Comparison of ENCODE assay signal across 18 cellular contexts in genomic region chr11:3901249-3902025, GRCh38. TPM values are rescaled to one million over a fixed set of nuclear protein-coding genes. Genes with fewer than 3 reads are reported as not detected.
DNase-seq lines count a peak whose midpoint lies in the region; ATAC-seq and TF ChIP-seq lines count a peak whose summit lies in the region.
"Had no signal": no experiment of that assay in that cellular context is flagged by ENCODE, and none has a peak within 500 bp of the region (broad histone marks: within the 10 kb centered on the region; RNA-seq: fewer than 3 reads in every experiment).

No MANE protein-coding gene starts in this region.

- TF ChIP-seq POLR2A in uterus (IDR thresholded peaks at IDR 0.05) (no peak), body of pancreas (IDR thresholded peaks at IDR 0.05) (no peak)

- H3K27me3 ChIP-seq in DND-41 (ENCODE audit: insufficient read depth, low read length, poor library complexity) (no peaks in the 10 kb centered on the region), psoas muscle (ENCODE audit: insufficient read depth in 3 of 3, low read length in 2 of 3) (no peaks in the 10 kb centered on the region), uterus (no peaks in the 10 kb centered on the region), osteoblast (ENCODE audit: insufficient read depth, low read length) (no peaks in the 10 kb centered on the region), body of pancreas (no peaks in the 10 kb centered on the region)
- H3K27me3 ChIP-seq: upper lobe of right lung had no signal

- peak overlapping the region; percentile 26 for H3K27ac Mint-ChIP-seq in activated CD4-positive, alpha-beta T cell treated with anti-CD3 and anti-CD28 coated beads for 36 hours
- H3K27ac Mint-ChIP-seq in activated CD8-positive, alpha-beta T cell treated with anti-CD3 and anti-CD28 coated beads, Interleukin-2, amount 10 ng/mL, durations not matched to agents 7 days and 5 days: peak overlapping the region; percentile 39
- H3K27ac Mint-ChIP-seq: activated naive CD8-positive, alpha-beta T cell treated with anti-CD3 and anti-CD28 coated beads, Interleukin-2, amount 10 ng/mL, durations not matched to agents 7 days and 5 days; activated T-helper 1 cell treated with anti-CD3 and anti-CD28 coated beads, Interleukin-12 subunit alpha, Interleukin-12 subunit beta, Interleukin-2, Interleukin-4 antibody, amounts not matched to agents 30 ng/mL and 10 ng/mL and 1 ng/mL, durations not matched to agents 14 hours and 24 hours and 36 hours had no signal

- no peaks in the 10 kb centered on the region for H3K9me3 Mint-ChIP-seq in activated CD4-positive, alpha-beta T cell treated with anti-CD3 and anti-CD28 coated beads for 36 hours (ENCODE audit: low read depth)
- H3K9me3 Mint-ChIP-seq in activated CD8-positive, alpha-beta T cell treated with anti-CD3 and anti-CD28 coated beads, Interleukin-2, amount 10 ng/mL, durations not matched to agents 7 days and 5 days (ENCODE audit: insufficient read depth): no peaks in the 10 kb centered on the region
- H3K9me3 Mint-ChIP-seq: activated naive CD8-positive, alpha-beta T cell treated with anti-CD3 and anti-CD28 coated beads, Interleukin-2, amount 10 ng/mL, durations not matched to agents 7 days and 5 days had no signal

- no peak for ATAC-seq in activated CD4-positive, alpha-beta T cell treated with anti-CD3 and anti-CD28 coated beads for 36 hours
- peak; percentile 49; the same call in 2 of the 3 replicates for ATAC-seq in DND-41 (ENCODE audit: insufficient read depth, low read depth)
- no peak for ATAC-seq in activated CD8-positive, alpha-beta T cell treated with anti-CD3 and anti-CD28 coated beads, Interleukin-2, amount 10 ng/mL, durations not matched to agents 7 days and 5 days
- ATAC-seq in psoas muscle: no peak
- no peak for ATAC-seq in body of pancreas
- ATAC-seq: HCT116, Right ventricle myocardium inferior, upper lobe of right lung had no signal

- CTCF ChIA-PET in activated CD4-positive, alpha-beta T cell treated with anti-CD3 and anti-CD28 coated beads for 36 hours (lab: Charles Lee): interaction anchor here (0.7 to 1.7 kb wide), 11 partner anchors 10 to 172 kb away, joined by 3 to 6 read pairs (median 3); partner anchors contain the start of genes PGAP2 and STIM1
- CTCF ChIA-PET in activated CD8-positive, alpha-beta T cell treated with anti-CD3 and anti-CD28 coated beads, Interleukin-2, amount 10 ng/mL, durations not matched to agents 7 days and 5 days (lab: Charles Lee): interaction anchor here (1.3 to 3.8 kb wide), 5 partner anchors 23 to 170 kb away, joined by 3 to 25 read pairs (median 5); partner anchors contain the start of gene STIM1

- no peaks in the 10 kb centered on the region for H3K36me3 ChIP-seq in DND-41 (ENCODE audit: insufficient read depth, low read length)
- H3K36me3 ChIP-seq in psoas muscle (ENCODE audit: insufficient read depth in 1 of 2, low read depth in 1 of 2): no peaks in the 10 kb centered on the region
- H3K36me3 ChIP-seq in uterus: no peaks in the 10 kb centered on the region
- H3K36me3 ChIP-seq in osteoblast (ENCODE audit: insufficient read depth, low read length): no peaks in the 10 kb centered on the region
- H3K36me3 ChIP-seq in body of pancreas (replicated peaks in 1 of 2; ENCODE audit: insufficient read depth in 1 of 2, low read depth in 2 of 2): no peaks in the 10 kb centered on the region
- H3K36me3 ChIP-seq: upper lobe of right lung had no signal

- H3K9me3 ChIP-seq in DND-41 (ENCODE audit: insufficient read depth, low read length, severe bottlenecking) (no peaks in the 10 kb centered on the region), psoas muscle (no peaks in the 10 kb centered on the region), uterus (no peaks in the 10 kb centered on the region), osteoblast (ENCODE audit: low read depth, low read length) (no peaks in the 10 kb centered on the region), body of pancreas (no peaks in the 10 kb centered on the region)
- H3K9me3 ChIP-seq: upper lobe of right lung had no signal

- H3K27me3 Mint-ChIP-seq in activated CD4-positive, alpha-beta T cell treated with anti-CD3 and anti-CD28 coated beads for 36 hours: no peaks in the 10 kb centered on the region
- H3K27me3 Mint-ChIP-seq in activated CD8-positive, alpha-beta T cell treated with anti-CD3 and anti-CD28 coated beads, Interleukin-2, amount 10 ng/mL, durations not matched to agents 7 days and 5 days (ENCODE audit: low read depth): no peaks in the 10 kb centered on the region
- H3K27me3 Mint-ChIP-seq: activated naive CD8-positive, alpha-beta T cell treated with anti-CD3 and anti-CD28 coated beads, Interleukin-2, amount 10 ng/mL, durations not matched to agents 7 days and 5 days had no signal

- H3K79me2 ChIP-seq in DND-41 (ENCODE audit: insufficient read depth, low read length) (peaks cover 69% of the 10 kb centered on the region), osteoblast (ENCODE audit: insufficient read depth, low read length) (peaks cover 41% of the 10 kb centered on the region)

- H3K4me1 ChIP-seq in DND-41 (ENCODE audit: insufficient read depth, low read length) (peaks cover 27% of the 10 kb centered on the region), psoas muscle (peaks cover 65% of the 10 kb centered on the region), uterus (no peaks in the 10 kb centered on the region), osteoblast (ENCODE audit: insufficient read depth, low read length) (peaks cover 22% of the 10 kb centered on the region), body of pancreas (peaks cover 48% of the 10 kb centered on the region)

- TF ChIP-seq CTCF in DND-41 (IDR thresholded peaks at IDR 0.05; ENCODE audit: borderline replicate concordance, extremely low read depth, low read length, poor library complexity, severe bottlenecking): no peak
- TF ChIP-seq CTCF in psoas muscle (IDR thresholded peaks at IDR 0.05): no peak
- no peak for TF ChIP-seq CTCF in uterus (IDR thresholded peaks at IDR 0.05)
- TF ChIP-seq CTCF in osteoblast (IDR thresholded peaks at IDR 0.05; ENCODE audit: extremely low read depth, low read depth, low read length): no peak
- TF ChIP-seq CTCF in body of pancreas (IDR thresholded peaks at IDR 0.05): no peak

- no peak overlapping the region for H3K4me3 Mint-ChIP-seq in activated CD4-positive, alpha-beta T cell treated with anti-CD3 and anti-CD28 coated beads for 36 hours
- H3K4me3 Mint-ChIP-seq in activated CD8-positive, alpha-beta T cell treated with anti-CD3 and anti-CD28 coated beads, Interleukin-2, amount 10 ng/mL, durations not matched to agents 7 days and 5 days: no peak overlapping the region
- H3K4me3 Mint-ChIP-seq: activated naive CD8-positive, alpha-beta T cell treated with anti-CD3 and anti-CD28 coated beads, Interleukin-2, amount 10 ng/mL, durations not matched to agents 7 days and 5 days; activated T-helper 1 cell treated with anti-CD3 and anti-CD28 coated beads, Interleukin-12 subunit alpha, Interleukin-12 subunit beta, Interleukin-2, Interleukin-4 antibody, amounts not matched to agents 30 ng/mL and 10 ng/mL and 1 ng/mL, durations not matched to agents 14 hours and 24 hours and 36 hours had no signal

- no peak overlapping the region for H3K27ac ChIP-seq in DND-41 (ENCODE audit: low read length)
- H3K27ac ChIP-seq in psoas muscle: peak overlapping the region; percentile 34
- H3K27ac ChIP-seq in uterus: no peak overlapping the region
- H3K27ac ChIP-seq in osteoblast (ENCODE audit: low read depth, low read length): no peak overlapping the region
- H3K27ac ChIP-seq in body of pancreas: no peak overlapping the region
- H3K27ac ChIP-seq: upper lobe of right lung had no signal

- H3K36me3 Mint-ChIP-seq in activated CD4-positive, alpha-beta T cell treated with anti-CD3 and anti-CD28 coated beads for 36 hours (ENCODE audit: low read depth): peaks cover 2% of the 10 kb centered on the region
- H3K36me3 Mint-ChIP-seq in activated CD8-positive, alpha-beta T cell treated with anti-CD3 and anti-CD28 coated beads, Interleukin-2, amount 10 ng/mL, durations not matched to agents 7 days and 5 days (ENCODE audit: low read depth): peaks cover 7% of the 10 kb centered on the region

- intact Hi-C loops in activated CD4-positive, alpha-beta T cell treated with anti-CD3 and anti-CD28 coated beads for 36 hours (cut with DNase I, micrococcal nuclease): no loop called here
- intact Hi-C loops in psoas muscle (cut with DNase I): no loop called here
- intact Hi-C loops in uterus (cut with DNase I; ENCODE audit: low total_unique reads): no loop called here
- intact Hi-C loops in body of pancreas (cut with DNase I): no loop called here

- H3K4me1 Mint-ChIP-seq in activated CD4-positive, alpha-beta T cell treated with anti-CD3 and anti-CD28 coated beads for 36 hours: peaks cover 58% of the 10 kb centered on the region
- peaks cover 53% of the 10 kb centered on the region for H3K4me1 Mint-ChIP-seq in activated CD8-positive, alpha-beta T cell treated with anti-CD3 and anti-CD28 coated beads, Interleukin-2, amount 10 ng/mL, durations not matched to agents 7 days and 5 days (ENCODE audit: low read depth)

- H2AFZ ChIP-seq in DND-41 (ENCODE audit: low read depth, low read length) (no peak overlapping the region), osteoblast (ENCODE audit: low read length) (no peak overlapping the region)

- no peak for DNase-seq in activated CD4-positive, alpha-beta T cell treated with anti-CD3 and anti-CD28 coated beads for 36 hours
- DNase-seq in activated CD4-positive, alpha-beta T cell treated with anti-CD3 and anti-CD28 coated beads for 1 hour: no peak
- DNase-seq in DND-41: no peak
- no peak for DNase-seq in activated CD8-positive, alpha-beta T cell treated with anti-CD3 and anti-CD28 coated beads, Interleukin-2, amount 10 ng/mL, durations not matched to agents 7 days and 5 days
- no peak for DNase-seq in psoas muscle
- no peak for DNase-seq in uterus
- no peak for DNase-seq in osteoblast (ENCODE audit: insufficient read length, low spot score, missing footprints)
- DNase-seq in body of pancreas: no peak
- DNase-seq: activated naive CD8-positive, alpha-beta T cell treated with anti-CD3 and anti-CD28 coated beads, Interleukin-2, amount 10 ng/mL, durations not matched to agents 7 days and 5 days; NCI-H1417; NCI-H2081 treated with DMSO at 0.1 percent for 48 hours; NCI-H774; OCI-M1; upper lobe of right lung had no signal

- H4K20me1 ChIP-seq in DND-41 (ENCODE audit: insufficient read depth, low read length) (peaks cover 10% of the 10 kb centered on the region; the same call in 1 of the 2 replicates), osteoblast (ENCODE audit: insufficient read depth, low read length) (no peaks in the 10 kb centered on the region)

- no peak overlapping the region for H3K4me3 ChIP-seq in DND-41 (ENCODE audit: low read depth in 1 of 2, low read length in 2 of 2)
- no peak overlapping the region for H3K4me3 ChIP-seq in psoas muscle
- no peak overlapping the region for H3K4me3 ChIP-seq in uterus
- no peak overlapping the region for H3K4me3 ChIP-seq in osteoblast (ENCODE audit: insufficient read depth, low read length)
- no peak overlapping the region for H3K4me3 ChIP-seq in body of pancreas
- H3K4me3 ChIP-seq: lung, upper lobe of right lung had no signal

- H3K4me2 ChIP-seq in DND-41 (ENCODE audit: insufficient read depth, low read length) (no peak overlapping the region), osteoblast (ENCODE audit: insufficient read depth, low read length) (no peak overlapping the region)

- no peak overlapping the region for H3K9ac ChIP-seq in DND-41 (ENCODE audit: low read depth, low read length)

- 87 to 93% (median 90%) methylated on average over 6 of the region's 6 CpGs for WGBS in psoas muscle, 3 donors
- WGBS in body of pancreas, 2 donors: 82% methylated on average over 6 of the region's 6 CpGs

- POLR2A ChIA-PET in activated CD4-positive, alpha-beta T cell treated with anti-CD3 and anti-CD28 coated beads for 36 hours (lab: Charles Lee): no interaction called here
- POLR2A ChIA-PET in activated CD8-positive, alpha-beta T cell treated with anti-CD3 and anti-CD28 coated beads, Interleukin-2, amount 10 ng/mL, durations not matched to agents 7 days and 5 days (lab: Charles Lee): interaction anchor here (3.6 kb wide), 1 partner anchor 47 kb away, joined by 14 read pairs; the partner anchor contains the start of gene STIM1

RNA-seq across cellular contexts. Expression of gene STIM1, which starts 46.0 kb away (rescaled TPM):
- total RNA-seq in activated CD4-positive, alpha-beta T cell treated with anti-CD3 and anti-CD28 coated beads for 36 hours: 10 to 100 TPM; 60.0 to 62.6 TPM
- 100 to 1,000 TPM in 1 of 2 experiments, 10 to 100 TPM in 1; 97.3 to 104 TPM for total RNA-seq in activated CD8-positive, alpha-beta T cell treated with anti-CD3 and anti-CD28 coated beads, Interleukin-2, amount 10 ng/mL, durations not matched to agents 7 days and 5 days
- total RNA-seq in psoas muscle (100 to 1,000 TPM in 3 of 4 donors, 10 to 100 TPM in 1; 97.5 to 147 (median 112) TPM), uterus (100 to 1,000 TPM in 1 of 4 donors, 10 to 100 TPM in 3; 37.6 to 114 (median 56.3) TPM), osteoblast (57.5 and 57.9 TPM in 2 replicates), body of pancreas (10 to 100 TPM; 20.4 to 24.6 TPM)
- 100 to 1,000 TPM in 1 of 3 donors, 10 to 100 TPM in 2; 52.1 to 133 (median 66.4) TPM for polyA plus RNA-seq in psoas muscle
